Comparison of ENCODE assay signal across 1 cellular context in genomic region chr2:127012868-127013267, GRCh38.
A peak's percentile ranks its signal among the peaks of the same experiment; 100 is the strongest.
TF ChIP-seq lines count a peak whose summit lies in the region.

No MANE protein-coding gene starts in this region.

TF ChIP-seq in GM12878, 131 proteins besides CTCF, POLR2A, EP300 and RAD21 (continued from another document):
- TF ChIP-seq BHLHE40 (IDR thresholded peaks at IDR 0.05; ENCODE audit: borderline replicate concordance in 1 of 2, low read depth in 2 of 2, low read length in 1 of 2), result peak in 1 of 2 experiments; percentile 82; a peak in 2 of 4 replicates
- TF ChIP-seq PML (IDR thresholded peaks at IDR 0.05; ENCODE audit: low read length), result no peak
- TF ChIP-seq MTA2 (IDR thresholded peaks at IDR 0.05; ENCODE audit: low read depth), result peak; percentile 72; the same call in 1 of the 2 replicates
